12 cellular contexts compared by ENCODE assay signal in the genomic region with DNA sequence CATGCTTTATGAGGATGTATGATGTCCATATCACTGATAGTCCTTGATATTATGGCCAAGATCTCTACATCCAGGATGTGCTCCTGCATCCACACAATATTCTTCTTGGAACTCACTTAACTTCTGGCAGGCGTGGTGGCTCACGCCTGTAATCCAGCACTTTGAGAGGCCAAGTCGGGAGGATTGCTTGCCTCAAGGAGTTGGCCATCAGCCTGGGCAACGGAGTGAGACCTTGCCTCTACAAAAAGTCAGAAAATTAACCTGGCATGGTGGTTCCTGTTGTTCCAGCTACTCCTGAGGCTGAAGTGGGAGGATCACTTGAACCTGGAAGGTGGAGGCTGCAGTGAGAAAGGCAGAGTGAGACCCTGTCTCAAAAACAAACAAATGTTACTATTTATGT. TPM values are rescaled to one million over a fixed set of nuclear protein-coding genes. Genes with fewer than 3 reads are reported as not detected.
DNase-seq lines count a peak whose midpoint lies in the region; ATAC-seq and TF ChIP-seq lines count a peak whose summit lies in the region.
"Had no signal": no experiment of that assay in that cellular context is flagged by ENCODE, and none has a peak within 500 bp of the region (broad histone marks: within the 10 kb centered on the region; RNA-seq: fewer than 3 reads in every experiment).

No MANE protein-coding gene starts in this region.

- H3K27ac ChIP-seq in osteoblast (ENCODE audit: low read depth, low read length) (no peak overlapping the region), left lung (no peak overlapping the region)
- H3K27ac ChIP-seq: SJSA1, thyroid gland had no signal

- no peak for DNase-seq in T-helper 1 cell
- peak; percentile 3 for DNase-seq in MG63
- no peak for DNase-seq in central memory CD8-positive, alpha-beta T cell (ENCODE audit: low spot score in 2 of 2)
- DNase-seq in osteoblast (ENCODE audit: insufficient read length, low spot score, missing footprints): no peak
- DNase-seq in HCEC 1CT: no peak
- DNase-seq in cerebellum (ENCODE audit: low spot score): no peak
- DNase-seq in left lung: no peak
- DNase-seq: head of caudate nucleus; stimulated activated CD4-positive, alpha-beta T cell treated with anti-CD3 and anti-CD28 coated beads, Interleukin-2, amount 100 ng/mL, for 24 hours; thyroid gland had no signal

- H3K4me2 ChIP-seq in osteoblast (ENCODE audit: insufficient read depth, low read length): peak overlapping the region; percentile 91

- no peak for ATAC-seq in central memory CD8-positive, alpha-beta T cell (replicated peaks; ENCODE audit: extremely low read depth, poor library complexity, severe bottlenecking)
- ATAC-seq in left lung: no peak

- peaks cover 3% of the 10 kb centered on the region for H3K4me1 ChIP-seq in osteoblast (ENCODE audit: insufficient read depth, low read length)
- H3K4me1 ChIP-seq in left lung: peaks cover 1 to 29% of the 10 kb centered on the region in 2 donors

- H3K79me2 ChIP-seq in osteoblast (ENCODE audit: insufficient read depth, low read length): peaks cover 53% of the 10 kb centered on the region

- peaks cover 22% of the 10 kb centered on the region for H4K20me1 ChIP-seq in osteoblast (ENCODE audit: insufficient read depth, low read length)

- peaks cover 4% of the 10 kb centered on the region for H3K27me3 Mint-ChIP-seq in T-helper 1 cell treated with Interleukin-12 subunit alpha and Interleukin-12 subunit beta and Interleukin-4 antibody, amounts not matched to agents 30 μg/mL and 1 μg/mL, for 36 hours (ENCODE audit: low read depth)
- H3K27me3 Mint-ChIP-seq in central memory CD8-positive, alpha-beta T cell: no peaks in the 10 kb centered on the region

- no peak overlapping the region for H2AFZ ChIP-seq in osteoblast (ENCODE audit: low read length)

- peaks cover 35% of the 10 kb centered on the region for H3K36me3 Mint-ChIP-seq in T-helper 1 cell treated with Interleukin-12 subunit alpha and Interleukin-12 subunit beta and Interleukin-4 antibody, amounts not matched to agents 30 μg/mL and 1 μg/mL, for 36 hours (ENCODE audit: low read depth)
- peaks cover 33% of the 10 kb centered on the region for H3K36me3 Mint-ChIP-seq in central memory CD8-positive, alpha-beta T cell (ENCODE audit: insufficient read depth)

- peak overlapping the region; percentile 98 for H3K4me3 Mint-ChIP-seq in T-helper 1 cell treated with Interleukin-12 subunit alpha and Interleukin-12 subunit beta and Interleukin-4 antibody, amounts not matched to agents 30 μg/mL and 1 μg/mL, for 36 hours
- H3K4me3 Mint-ChIP-seq in central memory CD8-positive, alpha-beta T cell: peak overlapping the region; percentile 93

- H3K9me3 Mint-ChIP-seq in T-helper 1 cell treated with Interleukin-12 subunit alpha and Interleukin-12 subunit beta and Interleukin-4 antibody, amounts not matched to agents 30 μg/mL and 1 μg/mL, for 36 hours: peaks cover 3% of the 10 kb centered on the region
- no peaks in the 10 kb centered on the region for H3K9me3 Mint-ChIP-seq in central memory CD8-positive, alpha-beta T cell

- H3K4me3 ChIP-seq in MG63 (no peak overlapping the region; the same call in 1 of the 2 replicates), osteoblast (ENCODE audit: insufficient read depth, low read length) (no peak overlapping the region), left lung (peak overlapping the region in 1 of 2 donors; percentile 92)

- TF ChIP-seq CTCF in osteoblast (IDR thresholded peaks at IDR 0.05; ENCODE audit: extremely low read depth, low read depth, low read length) (no peak), left lung (IDR thresholded peaks at IDR 0.05) (no peak)

- intact Hi-C loops in left lung (cut with DNase I): loop anchor here in 1 of 2 donors (10.0 kb wide), 1 partner anchor 49 kb away; no protein-coding TSS in a partner anchor

- H3K4me1 Mint-ChIP-seq in T-helper 1 cell treated with Interleukin-12 subunit alpha and Interleukin-12 subunit beta and Interleukin-4 antibody, amounts not matched to agents 30 μg/mL and 1 μg/mL, for 36 hours (ENCODE audit: low read depth): peaks cover 24% of the 10 kb centered on the region
- peaks cover 49% of the 10 kb centered on the region for H3K4me1 Mint-ChIP-seq in central memory CD8-positive, alpha-beta T cell

- H3K36me3 ChIP-seq in MG63: peaks cover 25% of the 10 kb centered on the region
- H3K36me3 ChIP-seq in osteoblast (ENCODE audit: insufficient read depth, low read length): no peaks in the 10 kb centered on the region
- no peaks in the 10 kb centered on the region for H3K36me3 ChIP-seq in left lung
- H3K36me3 ChIP-seq: thyroid gland had no signal

- H3K27me3 ChIP-seq in MG63 (no peaks in the 10 kb centered on the region), osteoblast (ENCODE audit: insufficient read depth, low read length) (no peaks in the 10 kb centered on the region), left lung (no peaks in the 10 kb centered on the region)
- H3K27me3 ChIP-seq: SJSA1, thyroid gland had no signal

- no peaks in the 10 kb centered on the region for H3K9me3 ChIP-seq in MG63
- no peaks in the 10 kb centered on the region for H3K9me3 ChIP-seq in osteoblast (ENCODE audit: low read depth, low read length)
- H3K9me3 ChIP-seq in left lung: no peaks in the 10 kb centered on the region
- H3K9me3 ChIP-seq: SJSA1, thyroid gland had no signal

- H3K27ac Mint-ChIP-seq in T-helper 1 cell treated with Interleukin-12 subunit alpha and Interleukin-12 subunit beta and Interleukin-4 antibody, amounts not matched to agents 30 μg/mL and 1 μg/mL, for 36 hours: no peak overlapping the region
- H3K27ac Mint-ChIP-seq in central memory CD8-positive, alpha-beta T cell (ENCODE audit: low read depth): no peak overlapping the region

RNA-seq across cellular contexts. Expression of a gene that starts 2.3 kb away (rescaled TPM):
- total RNA-seq in MG63 (2014; rRNA removed; shearing (Covaris generic); ENCODE audit: low replicate concordance): 23.6 and 40.8 TPM in 2 replicates
- total RNA-seq in osteoblast: 19.2 and 19.4 TPM in 2 replicates
- total RNA-seq in cerebellum: 90.0 TPM
- 100 to 1,000 TPM; 105 to 147 TPM for total RNA-seq in left lung

RNA-seq across cellular contexts. Expression of a gene that starts 54.2 kb away (rescaled TPM):
- 228 and 261 TPM in 2 replicates for total RNA-seq in MG63 (2014; rRNA removed; shearing (Covaris generic); ENCODE audit: low replicate concordance)
- total RNA-seq in osteoblast: 142 and 143 TPM in 2 replicates
- total RNA-seq in cerebellum: 208 TPM
- 100 to 1,000 TPM; 139 to 218 TPM for total RNA-seq in left lung

RNA-seq across cellular contexts. Expression of a gene that starts 54.3 kb away (rescaled TPM):
- 42.7 and 55.5 TPM in 2 replicates for total RNA-seq in MG63 (2014; rRNA removed; shearing (Covaris generic); ENCODE audit: low replicate concordance)
- total RNA-seq in osteoblast (35.4 and 38.4 TPM in 2 replicates), cerebellum (45.5 TPM), left lung (10 to 100 TPM; 26.1 to 34.0 TPM)
